ENCODE assay signal across 9 cellular contexts in genomic region chr19:18251587-18252369, GRCh38. TPM values are rescaled to one million over a fixed set of nuclear protein-coding genes. Genes with fewer than 3 reads are reported as not detected.
DNase-seq lines count a peak whose midpoint lies in the region; ATAC-seq and TF ChIP-seq lines count a peak whose summit lies in the region.
"Had no signal": no experiment of that assay in that cellular context is flagged by ENCODE, and none has a peak within 500 bp of the region (broad histone marks: within the 10 kb centered on the region; RNA-seq: fewer than 3 reads in every experiment).

No MANE protein-coding gene starts in this region.

- TF ChIP-seq CTCF in SU-DHL-6 (IDR thresholded peaks at IDR 0.05; ENCODE audit: insufficient read depth, low read length, poor library complexity, severe bottlenecking), result peak; percentile 94
- TF ChIP-seq CTCF in left ventricle myocardium inferior (IDR thresholded peaks at IDR 0.05; ENCODE audit: borderline replicate concordance), result peak; percentile 93

- no peaks in the 10 kb centered on the region for H3K9me2 ChIP-seq in SU-DHL-6 (replicated peaks; ENCODE audit: insufficient read depth, low read length)

- ATAC-seq in GM21360 (IDR thresholded peaks at IDR 0.05; ENCODE audit: unreplicated experiment), result no peak
- no peak for ATAC-seq in GM18868 (IDR thresholded peaks at IDR 0.05; ENCODE audit: unreplicated experiment)

- no peaks in the 10 kb centered on the region for H3K36me3 ChIP-seq in ES-I3 (ENCODE audit: insufficient read depth, low read length)
- no peaks in the 10 kb centered on the region for H3K36me3 ChIP-seq in SU-DHL-6 (ENCODE audit: low read length)
- H3K36me3 ChIP-seq in left ventricle myocardium inferior, result no peaks in the 10 kb centered on the region

- no peaks in the 10 kb centered on the region for H3K27me3 ChIP-seq in SU-DHL-6 (ENCODE audit: low read length)
- peaks cover 30% of the 10 kb centered on the region for H3K27me3 ChIP-seq in left ventricle myocardium inferior (ENCODE audit: low read depth)

- DNase-seq in MV-4-11 (lab: John Stamatoyannopoulos, UW) (peak; percentile 72), left ventricle myocardium inferior (peak; percentile 69), renal cortical epithelial cell (ENCODE audit: low read depth) (peak; percentile 52)
- peak; percentile 64 for DNase-seq in activated naive CD8-positive, alpha-beta T cell treated with anti-CD3 and anti-CD28 coated beads, Interleukin-2, amount 50 U/mL, for 16 hours (ENCODE audit: low read depth, low spot score)

- H3K9me3 ChIP-seq in ES-I3 (ENCODE audit: control insufficient read depth, insufficient read depth, low read length), result no peaks in the 10 kb centered on the region
- peaks cover 7% of the 10 kb centered on the region; the same call in 1 of the 2 replicates for H3K9me3 ChIP-seq in SU-DHL-6 (ENCODE audit: insufficient read depth, low read length)
- peaks cover 10% of the 10 kb centered on the region for H3K9me3 ChIP-seq in left ventricle myocardium inferior (replicated peaks)

- H4K20me1 ChIP-seq in SU-DHL-6 (ENCODE audit: low read depth, low read length), result no peaks in the 10 kb centered on the region

- no peaks in the 10 kb centered on the region for H3K79me2 ChIP-seq in SU-DHL-6 (ENCODE audit: insufficient read depth, low read length)

- no peak overlapping the region for H2AFZ ChIP-seq in SU-DHL-6 (ENCODE audit: low read depth, low read length, severe bottlenecking)

- peak overlapping the region; percentile 31; the same call in 1 of the 2 replicates for H3K9ac ChIP-seq in ES-I3 (ENCODE audit: low read depth, low read length)
- H3K9ac ChIP-seq in SU-DHL-6 (ENCODE audit: low read length), result no peak overlapping the region

- H3K4me1 ChIP-seq in ES-I3 (ENCODE audit: insufficient read depth, low read length) (peaks cover 11% of the 10 kb centered on the region; the same call in 1 of the 2 replicates), left ventricle myocardium inferior (no peaks in the 10 kb centered on the region)

- intact Hi-C loops in left ventricle myocardium inferior (cut with micrococcal nuclease), result loop anchor here (5.0 to 10.0 kb wide), 2 partner anchors 44 to 137 kb away; no protein-coding TSS in a partner anchor

- H3K4me2 ChIP-seq in SU-DHL-6 (ENCODE audit: low read depth, low read length, poor library complexity, severe bottlenecking), result no peak overlapping the region

- no peak overlapping the region for H3K27ac ChIP-seq in SU-DHL-6 (ENCODE audit: low read depth, low read length)
- H3K27ac ChIP-seq in left ventricle myocardium inferior (replicated peaks), result no peak overlapping the region
- H3K27ac ChIP-seq: epithelial cell of prostate had no signal

- H3F3A ChIP-seq in SU-DHL-6 (ENCODE audit: insufficient read depth), result peaks cover 7% of the 10 kb centered on the region; the same call in 1 of the 2 replicates

- H3K4me3 ChIP-seq in SU-DHL-6 (ENCODE audit: insufficient read depth, low read length, poor library complexity, severe bottlenecking), result no peak overlapping the region
- H3K4me3 ChIP-seq in left ventricle myocardium inferior, result no peak overlapping the region

RNA-seq across cellular contexts. Expression of gene IQCN, which starts 22.5 kb away (rescaled TPM):
- 0.49 TPM for total RNA-seq in left ventricle myocardium inferior
- total RNA-seq in renal cortical epithelial cell, result 0.50 TPM in 1 of 2 replicates, not detected in the other

RNA-seq across cellular contexts. Expression of gene PDE4C, which starts 25.5 kb away (rescaled TPM):
- total RNA-seq in left ventricle myocardium inferior (2.4 TPM), renal cortical epithelial cell (under 0.01 and 0.20 TPM in 2 replicates)

RNA-seq across cellular contexts. Expression of gene JUND, which starts 29.6 kb away (rescaled TPM):
- total RNA-seq in left ventricle myocardium inferior (107 TPM), renal cortical epithelial cell (140 and 234 TPM in 2 replicates)

RNA-seq across cellular contexts. Expression of gene RAB3A, which starts 47.9 kb away (rescaled TPM):
- total RNA-seq in left ventricle myocardium inferior (37.4 TPM), renal cortical epithelial cell (0.35 and 0.80 TPM in 2 replicates)

RNA-seq across cellular contexts. Expression of gene MPV17L2, which starts 58.8 kb away (rescaled TPM):
- total RNA-seq in left ventricle myocardium inferior (12.5 TPM), renal cortical epithelial cell (12.3 and 57.1 TPM in 2 replicates)
